ENCODE assay signal across 1 cellular context in the genomic region with DNA sequence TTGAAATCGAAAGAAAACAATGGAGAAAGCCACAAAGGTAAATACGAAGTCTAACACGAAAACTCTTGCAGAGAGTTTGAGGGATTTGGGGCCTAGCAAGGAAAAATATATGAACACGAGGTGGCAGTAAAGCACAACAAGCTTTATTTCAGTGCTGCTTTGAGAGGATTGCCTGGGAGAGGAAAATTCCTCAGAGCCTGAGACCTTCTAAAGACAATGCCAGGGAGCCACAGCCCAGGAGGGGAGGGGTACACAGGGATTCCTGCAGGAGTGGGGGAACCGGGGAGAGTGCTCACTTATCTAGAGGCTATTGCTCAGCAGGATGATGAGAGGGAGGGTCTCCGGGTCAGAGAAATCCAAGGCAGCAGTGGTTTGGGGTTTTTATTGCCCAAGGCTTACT.
TF ChIP-seq lines count a peak whose summit lies in the region.

No MANE protein-coding gene starts in this region.

TF ChIP-seq in HepG2, 621 proteins besides CTCF, POLR2A, EP300 and RAD21 (continued from another document):
- TF ChIP-seq, protein P1, sequence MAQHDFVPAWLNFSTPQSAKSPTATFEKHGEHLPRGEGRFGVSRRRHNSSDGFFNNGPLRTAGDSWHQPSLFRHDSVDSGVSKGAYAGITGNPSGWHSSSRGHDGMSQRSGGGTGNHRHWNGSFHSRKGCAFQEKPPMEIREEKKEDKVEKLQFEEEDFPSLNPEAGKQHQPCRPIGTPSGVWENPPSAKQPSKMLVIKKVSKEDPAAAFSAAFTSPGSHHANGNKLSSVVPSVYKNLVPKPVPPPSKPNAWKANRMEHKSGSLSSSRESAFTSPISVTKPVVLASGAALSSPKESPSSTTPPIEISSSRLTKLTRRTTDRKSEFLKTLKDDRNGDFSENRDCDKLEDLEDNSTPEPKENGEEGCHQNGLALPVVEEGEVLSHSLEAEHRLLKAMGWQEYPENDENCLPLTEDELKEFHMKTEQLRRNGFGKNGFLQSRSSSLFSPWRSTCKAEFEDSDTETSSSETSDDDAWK (CRISPR knock-in tag; IDR thresholded peaks at IDR 0.05) = no peak
- TF ChIP-seq, protein P2, sequence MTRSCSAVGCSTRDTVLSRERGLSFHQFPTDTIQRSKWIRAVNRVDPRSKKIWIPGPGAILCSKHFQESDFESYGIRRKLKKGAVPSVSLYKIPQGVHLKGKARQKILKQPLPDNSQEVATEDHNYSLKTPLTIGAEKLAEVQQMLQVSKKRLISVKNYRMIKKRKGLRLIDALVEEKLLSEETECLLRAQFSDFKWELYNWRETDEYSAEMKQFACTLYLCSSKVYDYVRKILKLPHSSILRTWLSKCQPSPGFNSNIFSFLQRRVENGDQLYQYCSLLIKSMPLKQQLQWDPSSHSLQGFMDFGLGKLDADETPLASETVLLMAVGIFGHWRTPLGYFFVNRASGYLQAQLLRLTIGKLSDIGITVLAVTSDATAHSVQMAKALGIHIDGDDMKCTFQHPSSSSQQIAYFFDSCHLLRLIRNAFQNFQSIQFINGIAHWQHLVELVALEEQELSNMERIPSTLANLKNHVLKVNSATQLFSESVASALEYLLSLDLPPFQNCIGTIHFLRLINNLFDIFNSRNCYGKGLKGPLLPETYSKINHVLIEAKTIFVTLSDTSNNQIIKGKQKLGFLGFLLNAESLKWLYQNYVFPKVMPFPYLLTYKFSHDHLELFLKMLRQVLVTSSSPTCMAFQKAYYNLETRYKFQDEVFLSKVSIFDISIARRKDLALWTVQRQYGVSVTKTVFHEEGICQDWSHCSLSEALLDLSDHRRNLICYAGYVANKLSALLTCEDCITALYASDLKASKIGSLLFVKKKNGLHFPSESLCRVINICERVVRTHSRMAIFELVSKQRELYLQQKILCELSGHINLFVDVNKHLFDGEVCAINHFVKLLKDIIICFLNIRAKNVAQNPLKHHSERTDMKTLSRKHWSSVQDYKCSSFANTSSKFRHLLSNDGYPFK (CRISPR knock-in tag; IDR thresholded peaks at IDR 0.05; ENCODE audit: borderline replicate concordance) = no peak
- TF ChIP-seq ZNF451 (CRISPR knock-in tag; IDR thresholded peaks at IDR 0.05) (no peak), ZNF234 (CRISPR knock-in tag; conservative IDR thresholded peaks at IDR 0.05) (no peak), EEA1 (CRISPR knock-in tag; IDR thresholded peaks at IDR 0.05; ENCODE audit: borderline replicate concordance) (no peak), STAG1 (CRISPR knock-in tag; IDR thresholded peaks at IDR 0.05) (peak; percentile 80)
